In genomic region chr1:17436380-17437174, GRCh38 we compare ENCODE assay signal across 8 cellular contexts. TPM values are rescaled to one million over a fixed set of nuclear protein-coding genes. Genes with fewer than 3 reads are reported as not detected.
A peak's percentile ranks its signal among the peaks of the same experiment; 100 is the strongest.
DNase-seq lines count a peak whose midpoint lies in the region; ATAC-seq and TF ChIP-seq lines count a peak whose summit lies in the region.

No MANE protein-coding gene starts in this region.

- H3K79me2 ChIP-seq in trophoblast cell (ENCODE audit: control insufficient read depth, insufficient read depth, low read length, poor library complexity) = peaks cover 29% of the 10 kb centered on the region

- H3K79me1 ChIP-seq in trophoblast cell (ENCODE audit: low read length) = peaks cover 20% of the 10 kb centered on the region

- peak overlapping the region; percentile 99 for H3K9ac ChIP-seq in ES-I3 (ENCODE audit: low read depth, low read length)
- H3K9ac ChIP-seq in trophoblast cell (ENCODE audit: low read length) = no peak overlapping the region

- no peak overlapping the region for H3K14ac ChIP-seq in trophoblast cell (ENCODE audit: low read length)

- no peak for ATAC-seq in GM18907 (IDR thresholded peaks at IDR 0.05; ENCODE audit: unreplicated experiment)

- H3K27me3 ChIP-seq in SJSA1 (replicated peaks) = no peaks in the 10 kb centered on the region
- H3K27me3 ChIP-seq in esophagus squamous epithelium = no peaks in the 10 kb centered on the region
- no peaks in the 10 kb centered on the region for H3K27me3 ChIP-seq in trophoblast cell (ENCODE audit: insufficient read depth, low read length)

- intact Hi-C loops in esophagus squamous epithelium (cut with DNase I) = no loop called here

- H3K23ac ChIP-seq in trophoblast cell (ENCODE audit: low read length) = no peak overlapping the region

- H3K9me3 ChIP-seq in ES-I3 (ENCODE audit: control insufficient read depth, insufficient read depth, low read length) = no peaks in the 10 kb centered on the region
- H3K9me3 ChIP-seq in SJSA1 (replicated peaks) = peaks cover 6% of the 10 kb centered on the region
- no peaks in the 10 kb centered on the region for H3K9me3 ChIP-seq in esophagus squamous epithelium
- H3K9me3 ChIP-seq in trophoblast cell (ENCODE audit: insufficient read depth, low read depth, low read length) = peaks cover 4% of the 10 kb centered on the region

- H3K36me3 ChIP-seq in ES-I3 (ENCODE audit: insufficient read depth, low read length) (peaks cover 18% of the 10 kb centered on the region; the same call in 1 of the 2 replicates), SJSA1 (peaks cover 65% of the 10 kb centered on the region), esophagus squamous epithelium (peaks cover 0 to 50% (median 5%) of the 10 kb centered on the region in 3 donors), trophoblast cell (ENCODE audit: control insufficient read depth in 1 of 2, insufficient read depth in 2 of 2, low read length in 2 of 2) (peaks cover 16 to 29% of the 10 kb centered on the region in 2 experiments)

- H2BK12ac ChIP-seq in trophoblast cell (ENCODE audit: low read length) = peak overlapping the region; percentile 3

- no peak overlapping the region for H2BK120ac ChIP-seq in trophoblast cell (ENCODE audit: insufficient read depth, low read length, poor library complexity)

- peak overlapping the region; percentile 99 for H3K4me3 ChIP-seq in SJSA1
- H3K4me3 ChIP-seq in esophagus squamous epithelium = peak overlapping the region in 3 of 4 donors; percentile 83 to 94 (median 87)
- H3K4me3 ChIP-seq in trophoblast cell (ENCODE audit: low read depth, low read length) = no peak overlapping the region

- H3K18ac ChIP-seq in trophoblast cell (ENCODE audit: low read length) = peak overlapping the region; percentile 31

- TF ChIP-seq POLR2A in esophagus squamous epithelium (IDR thresholded peaks at IDR 0.05) = no peak

- H3K4me1 ChIP-seq in ES-I3 (ENCODE audit: insufficient read depth, low read length) = peaks cover 44% of the 10 kb centered on the region
- peaks cover 28% of the 10 kb centered on the region for H3K4me1 ChIP-seq in SJSA1 (replicated peaks)
- peaks cover 18 to 63% (median 22%) of the 10 kb centered on the region in 3 donors for H3K4me1 ChIP-seq in esophagus squamous epithelium
- peaks cover 17 to 31% of the 10 kb centered on the region in 2 experiments for H3K4me1 ChIP-seq in trophoblast cell (ENCODE audit: control insufficient read depth in 1 of 2, insufficient read depth in 2 of 2, low read length in 2 of 2)

- no peak overlapping the region for H4K12ac ChIP-seq in trophoblast cell (ENCODE audit: low read depth, low read length)

- H3K4me2 ChIP-seq in trophoblast cell (ENCODE audit: low read length) = peak overlapping the region; percentile 87

- peak overlapping the region; percentile 45 for H4K91ac ChIP-seq in trophoblast cell (ENCODE audit: low read depth, low read length)

- H2BK5ac ChIP-seq in trophoblast cell (ENCODE audit: low read depth, low read length, poor library complexity) = peak overlapping the region; percentile 52

- no peak overlapping the region for H2AFZ ChIP-seq in trophoblast cell (ENCODE audit: insufficient read depth, low read length, poor library complexity)

- peak overlapping the region; percentile 31 for H3K4ac ChIP-seq in trophoblast cell (ENCODE audit: low read depth, low read length)

- DNase-seq in SJSA1 (ENCODE audit: low read depth in 1 of 2, low spot score in 2 of 2) = no peak
- no peak for DNase-seq in esophagus squamous epithelium (lab: John Stamatoyannopoulos, UW)
- peak; percentile 26 to 27 for DNase-seq in trophoblast cell
- no peak for DNase-seq in LoVo (ENCODE audit: low spot score)
- DNase-seq in DMS 273 (lab: John Stamatoyannopoulos, UW; ENCODE audit: unreplicated experiment) = no peak
- no peak for DNase-seq in AG08396 (ENCODE audit: low spot score)

- H2AK5ac ChIP-seq in trophoblast cell (ENCODE audit: low read length) = no peak overlapping the region

- H4K8ac ChIP-seq in trophoblast cell (ENCODE audit: low read depth, low read length) = no peak overlapping the region

- H3K27ac ChIP-seq in SJSA1 (no peak overlapping the region), esophagus squamous epithelium (peak overlapping the region; percentile 87 to 98 (median 92)), trophoblast cell (ENCODE audit: low read depth, low read length) (peak overlapping the region; percentile 94)

- WGBS in esophagus squamous epithelium, 2 donors = 45 to 47% methylated on average over 13 of the region's 13 CpGs
- WGBS in trophoblast cell (ENCODE audit: extremely low coverage, insufficient coverage, insufficient read length) = no CpG with 5 or more reads among the region's 13 CpGs

- no peak for TF ChIP-seq CTCF in esophagus squamous epithelium (IDR thresholded peaks at IDR 0.05)

RNA-seq across cellular contexts. Expression of gene RCC2, which starts 2.9 kb away (rescaled TPM):
- total RNA-seq in SJSA1 (2014; rRNA removed; shearing (Covaris generic)) = 98.5 and 106 TPM in 2 replicates
- total RNA-seq in esophagus squamous epithelium = 10 to 100 TPM; 51.3 to 81.3 (median 53.6) TPM
- polyA plus RNA-seq in trophoblast cell (2013) = 76.2 and 78.2 TPM in 2 replicates

Comparison
In these comparisons a context has a peak if more than half of its experiments do, and no peak if none do; other contexts are left out.
1. DNase-seq: peak in trophoblast cell (2 of 2); none in SJSA1 (0 of 2), esophagus squamous epithelium (single experiment), LoVo (single experiment), DMS 273 (single experiment) and AG08396 (single experiment).